Comparison of ENCODE assay signal across 19 cellular contexts in genomic region chr14:66485910-66486421, GRCh38. TPM values are rescaled to one million over a fixed set of nuclear protein-coding genes. Genes with fewer than 3 reads are reported as not detected.
A peak's percentile ranks its signal among the peaks of the same experiment; 100 is the strongest.
DNase-seq lines count a peak whose midpoint lies in the region; ATAC-seq, FAIRE-seq and TF ChIP-seq lines count a peak whose summit lies in the region.
"Had no signal": no experiment of that assay in that cellular context is flagged by ENCODE, and none has a peak within 500 bp of the region (broad histone marks: within the 10 kb centered on the region; RNA-seq: fewer than 3 reads in every experiment).

Gene CCDC196 (plus strand): TSS chr14:66486371. CDS start chr14:66486503, 132 bp downstream.

- DNase-seq in K562 (ENCODE audit: extremely low read depth in 1 of 4, low spot score in 3 of 4) (no peak), testis (no peak), T-helper 1 cell (no peak), SW 1271 (lab: John Stamatoyannopoulos, UW) (no peak)
- DNase-seq: ACHN; BE2C; CD4-positive, alpha-beta memory T cell; DND-41; EL; GM23248 had no signal

- H3K9me1 ChIP-seq in K562 (ENCODE audit: control insufficient read depth, insufficient read depth, low read length) = no peaks in the 10 kb centered on the region

- TF ChIP-seq CTCF in Loucy (conservative IDR thresholded peaks at IDR 0.05; ENCODE audit: low read length) = no peak
- TF ChIP-seq CTCF in K562 (IDR thresholded peaks at IDR 0.05 in 2 of 3, conservative IDR thresholded peaks at IDR 0.05 in 1 of 3; ENCODE audit: insufficient read depth in 2 of 3, low read depth in 1 of 3, low read length in 3 of 3) = no peak
- no peak for TF ChIP-seq CTCF in testis (IDR thresholded peaks at IDR 0.05)

- no peak for TF ChIP-seq RAD21 in K562 (CRISPR knock-in tag; conservative IDR thresholded peaks at IDR 0.05 in 1 of 2, IDR thresholded peaks at IDR 0.05 in 1 of 2)

- no peaks in the 10 kb centered on the region for H3K79me2 ChIP-seq in Loucy (ENCODE audit: insufficient read depth, low read length)
- no peaks in the 10 kb centered on the region for H3K79me2 ChIP-seq in K562 (ENCODE audit: control insufficient read depth, insufficient read depth, low read length)

- FAIRE-seq in K562 (lab: Jason Lieb, UNC) = no peak
- FAIRE-seq: A204.1, GM12878 had no signal

- H3K4me3 ChIP-seq in Loucy (ENCODE audit: low read length, poor library complexity, severe bottlenecking) (no peak within 1 kb of the TSS), K562 (no peak within 1 kb of the TSS), testis (no peak within 1 kb of the TSS)
- H3K4me3 ChIP-seq: GM12878, GM23248, HAP-1 had no signal

- H3F3A ChIP-seq in Loucy (ENCODE audit: low read depth) = 0 out of 2 replicates have a peak, but pooled peaks cover 3% of the 10 kb centered on the region

- H2AFZ ChIP-seq in Loucy (ENCODE audit: low read length) (no peak within 1 kb of the TSS), K562 (ENCODE audit: low read depth, low read length) (no peak within 1 kb of the TSS; the same call in 1 of the 2 replicates)
- H2AFZ ChIP-seq: GM23248 had no signal

- intact Hi-C loops in K562 (cut with micrococcal nuclease) (no loop called here), testis (cut with DNase I; ENCODE audit: low total_unique reads) (no loop called here)

- H3K4me2 ChIP-seq in Loucy (ENCODE audit: low read depth, low read length, poor library complexity, severe bottlenecking) (peak within 1 kb of the TSS; percentile 0), K562 (ENCODE audit: insufficient read depth, low read length) (no peak within 1 kb of the TSS; the same call in 1 of the 2 replicates)

- POLR2A ChIA-PET in K562 (lab: Yijun Ruan, JAX) = interaction anchor here (0.5 to 0.7 kb wide), 2 partner anchors 14 to 485 kb away, joined by 3 read pairs; no protein-coding TSS in a partner anchor

- H3K9ac ChIP-seq in Loucy (ENCODE audit: low read depth, low read length, poor library complexity, severe bottlenecking) = no peak within 1 kb of the TSS
- H3K9ac ChIP-seq in K562 (ENCODE audit: insufficient read depth in 1 of 2, low read depth in 2 of 2, low read length in 2 of 2) = no peak within 1 kb of the TSS
- H3K9ac ChIP-seq: GM23248 had no signal

- WGBS in K562 (ENCODE audit: insufficient coverage, low coverage, missing lambda C conversion rate) = 9% methylated on average over 2 of the region's 2 CpGs
- 84 to 87% methylated on average over 2 of the region's 2 CpGs for WGBS in testis, 2 donors

- no TSS peak for BruUV-seq in K562 (replicated peaks; lab: Mats Ljungman, UMichigan)

- H3K27me3 ChIP-seq in Loucy (ENCODE audit: insufficient read depth, low read length, poor library complexity, severe bottlenecking) (no peaks in the 10 kb centered on the region), K562 (ENCODE audit: control insufficient read depth in 2 of 2, insufficient read depth in 2 of 2, low read length in 2 of 2) (no peaks in the 10 kb centered on the region), testis (no peaks in the 10 kb centered on the region)
- H3K27me3 ChIP-seq: BE2C had no signal

- H3K4me1 ChIP-seq in Loucy (ENCODE audit: insufficient read depth, low read length, poor library complexity, severe bottlenecking) = peaks cover 15% of the 10 kb centered on the region
- H3K4me1 ChIP-seq in K562 (replicated peaks in 1 of 2; ENCODE audit: control insufficient read depth in 2 of 2, insufficient read depth in 2 of 2, low read length in 2 of 2) = peaks cover 0 to 3% of the 10 kb centered on the region in 2 experiments; a peak in 2 of 5 replicates
- no peaks in the 10 kb centered on the region for H3K4me1 ChIP-seq in testis
- H3K4me1 ChIP-seq: HAP-1 had no signal

- ATAC-seq in K562 (peak; percentile 45; the same call in 1 of the 3 replicates), GM18517 (IDR thresholded peaks at IDR 0.05; ENCODE audit: unreplicated experiment) (no peak)
- ATAC-seq: GM12878 had no signal

- H3K9me2 ChIP-seq in Loucy (replicated peaks; ENCODE audit: low read depth, low read length) = no peaks in the 10 kb centered on the region

- TF ChIP-seq POLR2A in K562 (conservative IDR thresholded peaks at IDR 0.05) = no peak
- no peak for TF ChIP-seq POLR2A in testis (IDR thresholded peaks at IDR 0.05)

- CTCF ChIA-PET in K562 (lab: Yijun Ruan, JAX; ENCODE audit: low intra/inter-chr PET ratio) = no interaction called here

- no peak within 1 kb of the TSS for H3K27ac ChIP-seq in K562 (ENCODE audit: extremely low read depth, low read depth, low read length)
- no peak within 1 kb of the TSS for H3K27ac ChIP-seq in testis
- H3K27ac ChIP-seq: C4-2B, GM23248 had no signal

- in situ Hi-C loops in K562 (cut with MboI) = loop anchor here (25.0 kb wide), 1 partner anchor 1326 kb away; the partner anchor contains the start of genes RAD51B and ZFYVE26

- TF ChIP-seq EP300 in K562 (IDR thresholded peaks at IDR 0.05; ENCODE audit: low read length) = no peak

- no peaks in the 10 kb centered on the region for H3K36me3 ChIP-seq in Loucy (ENCODE audit: insufficient read depth, low read length)
- H3K36me3 ChIP-seq in K562 (ENCODE audit: control insufficient read depth, insufficient read depth, low read length) = no peaks in the 10 kb centered on the region
- no peaks in the 10 kb centered on the region for H3K36me3 ChIP-seq in testis (ENCODE audit: low read depth, missing control alignments)
- H3K36me3 ChIP-seq: BE2C, HAP-1 had no signal

- H4K20me1 ChIP-seq in Loucy (ENCODE audit: insufficient read depth, low read length, poor library complexity, severe bottlenecking) = no peaks in the 10 kb centered on the region
- H4K20me1 ChIP-seq in K562 (replicated peaks; ENCODE audit: control insufficient read depth, insufficient read depth, low read length) = no peaks in the 10 kb centered on the region

- no peaks in the 10 kb centered on the region for H3K9me3 ChIP-seq in Loucy (ENCODE audit: insufficient read depth, low read depth, low read length)
- no peaks in the 10 kb centered on the region for H3K9me3 ChIP-seq in K562 (replicated peaks; ENCODE audit: control insufficient read depth, insufficient read depth, low read depth, low read length)
- no peaks in the 10 kb centered on the region for H3K9me3 ChIP-seq in testis
- H3K9me3 ChIP-seq: BE2C, HAP-1 had no signal

TF ChIP-seq in K562, 482 proteins besides CTCF, POLR2A, EP300 and RAD21 (continues in another document):
- TF ChIP-seq FOXM1 (IDR thresholded peaks at IDR 0.05; ENCODE audit: low read depth) (no peak), FOXM1 (CRISPR knock-in tag; IDR thresholded peaks at IDR 0.05; ENCODE audit: low read depth) (no peak), ETS2 (tag; IDR thresholded peaks at IDR 0.05; ENCODE audit: borderline replicate concordance, poor library complexity, severe bottlenecking) (no peak), CBFA2T3 (IDR thresholded peaks at IDR 0.05) (peak; percentile 53), ZNF586 (CRISPR knock-in tag; conservative IDR thresholded peaks at IDR 0.05) (no peak), ZNF133 (CRISPR knock-in tag; IDR thresholded peaks at IDR 0.05) (no peak), ZNF766 (CRISPR knock-in tag; conservative IDR thresholded peaks at IDR 0.05) (no peak), MAX (CRISPR knock-in tag; IDR thresholded peaks at IDR 0.05) (no peak), ZNF77 (CRISPR knock-in tag; IDR thresholded peaks at IDR 0.05) (no peak), ARID1B (IDR thresholded peaks at IDR 0.05) (peak; percentile 44), NBN (IDR thresholded peaks at IDR 0.05; ENCODE audit: low read depth) (no peak), RBM14 (IDR thresholded peaks at IDR 0.05; ENCODE audit: borderline replicate concordance, insufficient read depth, low read depth, low read length) (no peak), XRCC4 (IDR thresholded peaks at IDR 0.05; ENCODE audit: extremely low read depth, insufficient read depth, insufficient read length) (no peak), EGR1 (conservative IDR thresholded peaks at IDR 0.05) (no peak), TCF3 (CRISPR knock-in tag; IDR thresholded peaks at IDR 0.05) (peak; percentile 62), SP1 (CRISPR knock-in tag; IDR thresholded peaks at IDR 0.05) (no peak), CBX8 (IDR thresholded peaks at IDR 0.05; ENCODE audit: borderline replicate concordance, extremely low read depth, low read depth, low read length, poor library complexity, severe bottlenecking) (no peak), ZNF699 (CRISPR knock-in tag; IDR thresholded peaks at IDR 0.05; ENCODE audit: insufficient replicate concordance) (no peak)

RNA-seq across cellular contexts. Expression of gene CCDC196, which starts in this region (rescaled TPM):
- not detected in 2 replicates for total RNA-seq in K562 (2011; cell fraction: chromatin; rRNA removed; ENCODE audit: low replicate concordance)
- not detected in 2 replicates for total RNA-seq in K562 (2011; cell fraction: nucleolus; rRNA removed)
- not detected in 2 replicates for total RNA-seq in K562 (2011; cell fraction: nucleoplasm; rRNA removed)
- total RNA-seq in K562 (2014; rRNA removed) (not detected in 2 replicates), K562 (2014; rRNA removed; fragmentation: Illumina TruSeq; extraction: Trizol) (not detected in 2 replicates), K562 (2015; rRNA removed; fragmentation: Illumina TruSeq; extraction: Trizol) (not detected in 2 replicates), K562 (2021) (not detected in 2 replicates), testis (10 to 100 TPM; 15.7 to 70.8 TPM)
- polyA plus RNA-seq in K562 (2011; rRNA removed) (not detected in 2 replicates), K562 (2014; fragmentation: Illumina TruSeq; extraction: Trizol) (not detected in 2 replicates), K562 (2014; fragmentation: Nextera tagmentation; extraction: Ambion mirVana) (not detected), K562 (2014; rRNA removed) (not detected in 2 replicates), testis (ENCODE audit: insufficient read depth, low read depth, low replicate concordance) (66.6 TPM)
- not detected in 2 replicates for polyA plus RNA-seq in K562 (2011; cell fraction: cytosol; rRNA removed)
- polyA plus RNA-seq in K562 (2011; cell fraction: nucleus; rRNA removed) = not detected in 2 replicates
- not detected in 2 replicates for polyA plus RNA-seq in K562 (2012)
- polyA minus RNA-seq in K562 (2011; rRNA and poly(A)+ RNA removed) = not detected in 2 replicates
- polyA minus RNA-seq in K562 (2011; cell fraction: cytosol; rRNA and poly(A)+ RNA removed) = not detected in 2 replicates
- not detected in 2 replicates for polyA minus RNA-seq in K562 (2011; cell fraction: nucleus; rRNA and poly(A)+ RNA removed)
- total RNA-seq: CD4-positive, alpha-beta memory T cell; G401; GM12878; GM23248; H4; HT-29 had no signal
- polyA plus RNA-seq: CD4-positive, alpha-beta memory T cell; GM23248 had no signal

Comparison
In these comparisons a context has a peak if more than half of its experiments do, and no peak if none do; other contexts are left out.
1. RNA of gene CCDC196 (total RNA-seq): 15.7 to 70.8 TPM in testis; not detected in K562; every median in the first group is over 10 times any median in the second.
2. RNA of gene CCDC196 (polyA plus RNA-seq): 66.6 TPM in testis (single experiment); not detected in K562; every median in the first group is over 10 times any median in the second.
3. Peak in ATAC-seq in K562; RNA of the gene not detected or under 1 TPM.